Comparison of ENCODE assay signal across 17 cellular contexts in the genomic region with DNA sequence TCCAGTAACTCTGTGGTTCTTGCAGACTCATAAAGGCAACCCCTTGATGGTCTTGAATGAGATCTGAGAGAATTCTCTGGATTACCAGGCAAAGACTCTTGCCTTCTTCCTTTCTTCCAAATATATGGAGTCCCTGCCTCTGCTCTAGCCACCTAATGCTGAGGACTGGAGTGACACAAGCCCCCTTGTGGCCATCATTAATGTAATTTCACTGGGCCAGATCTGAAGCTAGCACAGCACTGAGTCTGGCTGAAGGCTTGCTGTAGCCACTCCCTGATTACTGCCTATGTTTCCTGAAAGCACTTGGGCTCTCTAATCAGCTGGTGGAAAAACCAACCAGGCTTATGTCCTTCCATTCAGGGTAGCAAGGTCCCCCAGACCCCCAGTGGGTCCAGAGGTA.
DNase-seq lines count a peak whose midpoint lies in the region; ATAC-seq, FAIRE-seq and TF ChIP-seq lines count a peak whose summit lies in the region.
"Had no signal": no experiment of that assay in that cellular context is flagged by ENCODE, and none has a peak within 500 bp of the region (broad histone marks: within the 10 kb centered on the region; RNA-seq: fewer than 3 reads in every experiment).

No MANE protein-coding gene starts in this region.

- no peak overlapping the region for H3K9ac ChIP-seq in HepG2 (ENCODE audit: insufficient read depth, low read depth, low read length)

- TF ChIP-seq EP300 in HepG2 (IDR thresholded peaks at IDR 0.05; ENCODE audit: low read depth in 2 of 2, low read length in 2 of 2) (no peak), HepG2 (CRISPR knock-in tag; IDR thresholded peaks at IDR 0.05; ENCODE audit: borderline replicate concordance) (no peak)

- FAIRE-seq in HepG2 (lab: Jason Lieb, UNC) = no peak
- FAIRE-seq: H54, urothelium cell line had no signal

- intact Hi-C loops in right lobe of liver (cut with DNase I) (no loop called here), HepG2 (cut with micrococcal nuclease; ENCODE audit: unreplicated experiment) (no loop called here)

- no TSS peak for BruUV-seq in HepG2 (replicated peaks; lab: Mats Ljungman, UMichigan)

- H2AFZ ChIP-seq in HepG2 (ENCODE audit: low read length) = no peak overlapping the region

- ATAC-seq in right lobe of liver (peak in 3 of 4 donors; percentile 23 to 42 (median 33)), HepG2 (no peak), HG02970 (IDR thresholded peaks at IDR 0.05; ENCODE audit: low FRiP score, unreplicated experiment) (no peak)
- ATAC-seq: body of pancreas, psoas muscle had no signal

- H3K4me3 ChIP-seq in right lobe of liver (no peak overlapping the region), HepG2 (replicated peaks in 1 of 3; ENCODE audit: insufficient read depth in 1 of 3, low read depth in 2 of 3, low read length in 3 of 3) (no peak overlapping the region)
- H3K4me3 ChIP-seq: body of pancreas, psoas muscle had no signal

- H3K36me3 ChIP-seq in right lobe of liver (no peaks in the 10 kb centered on the region), HepG2 (replicated peaks in 1 of 2; ENCODE audit: control insufficient read depth in 1 of 2, insufficient read depth in 2 of 2, low read length in 2 of 2) (no peaks in the 10 kb centered on the region)

- CTCF ChIA-PET in HepG2 (lab: Yijun Ruan, JAX; ENCODE audit: low intra/inter-chr PET ratio, low total read pairs) = no interaction called here

- TF ChIP-seq RAD21 in HepG2 (CRISPR knock-in tag; IDR thresholded peaks at IDR 0.05) = no peak

- no peak for TF ChIP-seq POLR2A in right lobe of liver (IDR thresholded peaks at IDR 0.05)
- TF ChIP-seq POLR2A in HepG2 (IDR thresholded peaks at IDR 0.05; ENCODE audit: insufficient read depth in 1 of 2, low read depth in 2 of 2, low read length in 2 of 2) = no peak

- no peaks in the 10 kb centered on the region for H4K20me1 ChIP-seq in HepG2 (ENCODE audit: insufficient read depth, low read length)

- in situ Hi-C loops in HepG2 (cut with HindIII; ENCODE audit: extremely low pct_ligation_motif_present, low pct_unique_long_range_greater_than_20kb) = no loop called here

- no peak overlapping the region for H3K27ac ChIP-seq in right lobe of liver
- H3K27ac ChIP-seq in HepG2 (ENCODE audit: extremely low read length, insufficient read depth, low read length) = no peak overlapping the region
- H3K27ac ChIP-seq: body of pancreas, psoas muscle had no signal

- H3K9me3 ChIP-seq in right lobe of liver = no peaks in the 10 kb centered on the region
- H3K9me3 ChIP-seq in HepG2 (ENCODE audit: low read length) = no peaks in the 10 kb centered on the region
- H3K9me3 ChIP-seq: body of pancreas, psoas muscle had no signal

- H3K4me1 ChIP-seq in right lobe of liver = no peaks in the 10 kb centered on the region
- H3K4me1 ChIP-seq in HepG2 (ENCODE audit: insufficient read depth, low read length) = no peaks in the 10 kb centered on the region
- H3K4me1 ChIP-seq: body of pancreas, psoas muscle had no signal

- H3K79me2 ChIP-seq in HepG2 (ENCODE audit: insufficient read depth, low read length) = no peaks in the 10 kb centered on the region

- POLR2A ChIA-PET in HepG2 (lab: Yijun Ruan, JAX) = no interaction called here

- DNase-seq in right lobe of liver (no peak), HepG2 (ENCODE audit: low spot score) (no peak), NCI-H82 treated with DMSO at 0.1 percent for 48 hours (lab: John Stamatoyannopoulos, UW; ENCODE audit: unreplicated experiment) (peak; percentile 34), dermis blood vessel endothelial cell (peak; percentile 12), NCI-H1694 treated with DMSO at 0.1 percent for 48 hours (lab: John Stamatoyannopoulos, UW) (no peak), NCI-H2227 treated with DMSO at 0.1 percent for 48 hours (lab: John Stamatoyannopoulos, UW) (no peak), SW480 (ENCODE audit: low spot score) (no peak)
- DNase-seq: activated CD4-positive, alpha-beta memory T cell treated with anti-CD3 and anti-CD28 coated beads for 36 hours; activated gamma-delta T cell; DMS79; NCI-H146; psoas muscle; stimulated activated CD4-positive, alpha-beta T cell treated with anti-CD3 and anti-CD28 coated beads, Interleukin-2, amount 100 ng/mL, for 24 hours had no signal

- TF ChIP-seq CTCF in right lobe of liver (IDR thresholded peaks at IDR 0.05) (peak in 1 of 4 donors; percentile 16), HepG2 (CRISPR knock-in tag; IDR thresholded peaks at IDR 0.05) (no peak)

- no peak overlapping the region for H3K4me2 ChIP-seq in HepG2 (ENCODE audit: low read depth, low read length)

- no peaks in the 10 kb centered on the region for H3K27me3 ChIP-seq in right lobe of liver
- no peaks in the 10 kb centered on the region for H3K27me3 ChIP-seq in HepG2 (ENCODE audit: control insufficient read depth in 1 of 2, insufficient read depth in 2 of 2, low read length in 2 of 2)
- H3K27me3 ChIP-seq: body of pancreas had no signal

TF ChIP-seq in HepG2, 621 proteins besides CTCF, POLR2A, EP300 and RAD21:
- TF ChIP-seq ZFP82 (CRISPR knock-in tag; IDR thresholded peaks at IDR 0.05; ENCODE audit: borderline replicate concordance) (no peak), FOXA3 (CRISPR knock-in tag; IDR thresholded peaks at IDR 0.05) (no peak), ZNF788 (CRISPR knock-in tag; IDR thresholded peaks at IDR 0.05; ENCODE audit: borderline replicate concordance) (no peak), BRCA1 (CRISPR knock-in tag; IDR thresholded peaks at IDR 0.05) (no peak), RFXANK (CRISPR knock-in tag; IDR thresholded peaks at IDR 0.05) (no peak), ZNF614 (CRISPR knock-in tag; IDR thresholded peaks at IDR 0.05; ENCODE audit: borderline replicate concordance) (no peak)

Comparison
In these comparisons a context has a peak if more than half of its experiments do, and no peak if none do; other contexts are left out.
1. ATAC-seq: peak in right lobe of liver (3 of 4); none in HepG2 (single experiment) and HG02970 (single experiment).
2. DNase-seq: peak in NCI-H82 treated with DMSO at 0.1 percent for 48 hours (single experiment) and dermis blood vessel endothelial cell (single experiment); none in right lobe of liver (0 of 3), HepG2 (single experiment), NCI-H1694 treated with DMSO at 0.1 percent for 48 hours (single experiment), NCI-H2227 treated with DMSO at 0.1 percent for 48 hours (single experiment) and SW480 (single experiment).